Comparison of ENCODE assay signal across 6 cellular contexts in the genomic region with DNA sequence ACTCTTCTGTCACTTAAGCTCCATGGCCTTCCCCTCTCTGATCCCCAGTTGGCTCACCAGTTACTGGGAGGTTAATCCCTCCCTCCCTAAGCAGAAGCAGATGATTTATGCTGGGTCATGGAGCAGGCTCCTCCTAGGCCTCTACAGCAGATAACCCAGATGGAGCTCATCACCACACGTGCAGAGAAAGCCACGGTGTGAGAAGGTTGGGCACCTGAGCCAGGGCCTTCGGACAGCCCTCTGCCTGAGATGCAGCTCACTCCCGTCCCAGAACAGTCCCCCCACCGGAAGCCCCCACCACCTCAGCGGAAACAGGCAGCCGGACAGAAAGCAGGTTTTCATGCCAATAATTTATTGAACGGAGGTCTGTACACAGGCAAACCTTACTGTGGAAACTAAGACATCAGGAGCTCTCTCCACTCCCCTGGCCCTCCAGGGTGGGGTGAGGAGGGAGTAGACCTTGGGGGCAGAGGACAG. TPM values are rescaled to one million over a fixed set of nuclear protein-coding genes. Genes with fewer than 3 reads are reported as not detected.
DNase-seq lines count a peak whose midpoint lies in the region; ATAC-seq and TF ChIP-seq lines count a peak whose summit lies in the region.

No MANE protein-coding gene starts in this region.

- no peak for TF ChIP-seq CTCF in prostate gland (IDR thresholded peaks at IDR 0.05)

- intact Hi-C loops in sciatic nerve (cut with DNase I) (no loop called here), prostate gland (cut with DNase I) (no loop called here)

- no peak for DNase-seq in activated CD4-positive, alpha-beta T cell treated with anti-CD3 and anti-CD28 coated beads, Interleukin-2, amount 10 ng/mL, durations not matched to agents 7 days and 5 days
- DNase-seq in activated CD4-positive, alpha-beta T cell treated with anti-CD3 and anti-CD28 coated beads, Interleukin-2, amount 50 U/mL, for 1 hour: no peak
- DNase-seq in adipocyte (ENCODE audit: low read depth) (no peak), sciatic nerve (ENCODE audit: low spot score) (no peak), prostate gland (ENCODE audit: low spot score) (no peak)

- no peaks in the 10 kb centered on the region for H3K27me3 ChIP-seq in adipocyte (replicated peaks; ENCODE audit: control insufficient read depth, insufficient read depth, low read length)
- no peaks in the 10 kb centered on the region for H3K27me3 ChIP-seq in prostate gland (replicated peaks; ENCODE audit: insufficient read depth)

- H3K4me1 ChIP-seq in adipocyte (ENCODE audit: control insufficient read depth, insufficient read depth, low read length) (peaks cover 6% of the 10 kb centered on the region), prostate gland (replicated peaks) (no peaks in the 10 kb centered on the region)

- 35% methylated on average over 8 of the region's 8 CpGs for WGBS in prostate gland

- H3K36me3 ChIP-seq in adipocyte (ENCODE audit: control insufficient read depth, insufficient read depth, low read length, severe bottlenecking) (peaks cover 84% of the 10 kb centered on the region), prostate gland (peaks cover 16 to 17% of the 10 kb centered on the region in 2 donors)

- H3K27ac Mint-ChIP-seq in activated CD4-positive, alpha-beta T cell treated with anti-CD3 and anti-CD28 coated beads, Interleukin-2, amount 10 ng/mL, durations not matched to agents 7 days and 5 days: peak overlapping the region; percentile 85

- no peak overlapping the region for H3K4me3 ChIP-seq in adipocyte (ENCODE audit: low read length)
- H3K4me3 ChIP-seq in prostate gland: no peak overlapping the region

- CTCF ChIA-PET in activated CD4-positive, alpha-beta T cell treated with anti-CD3 and anti-CD28 coated beads, Interleukin-2, amount 10 ng/mL, durations not matched to agents 7 days and 5 days (lab: Charles Lee): interaction anchor here (4.0 kb wide), 1 partner anchor 14 kb away, joined by 12 read pairs; a partner anchor contains a TSS

- H3K27ac ChIP-seq in prostate gland: no peak overlapping the region

- no peaks in the 10 kb centered on the region for H3K9me3 Mint-ChIP-seq in activated CD4-positive, alpha-beta T cell treated with anti-CD3 and anti-CD28 coated beads, Interleukin-2, amount 10 ng/mL, durations not matched to agents 7 days and 5 days

- TF ChIP-seq POLR2A in prostate gland (IDR thresholded peaks at IDR 0.05): no peak

- H3K27me3 Mint-ChIP-seq in activated CD4-positive, alpha-beta T cell treated with anti-CD3 and anti-CD28 coated beads, Interleukin-2, amount 10 ng/mL, durations not matched to agents 7 days and 5 days: no peaks in the 10 kb centered on the region

- H3K9me3 ChIP-seq in adipocyte (ENCODE audit: control insufficient read depth, low read length): no peaks in the 10 kb centered on the region
- no peaks in the 10 kb centered on the region for H3K9me3 ChIP-seq in prostate gland

- peaks cover 57% of the 10 kb centered on the region for H3K36me3 Mint-ChIP-seq in activated CD4-positive, alpha-beta T cell treated with anti-CD3 and anti-CD28 coated beads, Interleukin-2, amount 10 ng/mL, durations not matched to agents 7 days and 5 days (ENCODE audit: low read depth)

- peaks cover 28% of the 10 kb centered on the region for H3K4me1 Mint-ChIP-seq in activated CD4-positive, alpha-beta T cell treated with anti-CD3 and anti-CD28 coated beads, Interleukin-2, amount 10 ng/mL, durations not matched to agents 7 days and 5 days

- ATAC-seq in sciatic nerve: peak; percentile 54
- ATAC-seq in GM21447 (IDR thresholded peaks at IDR 0.05; ENCODE audit: unreplicated experiment): no peak

- H3K4me3 Mint-ChIP-seq in activated CD4-positive, alpha-beta T cell treated with anti-CD3 and anti-CD28 coated beads, Interleukin-2, amount 10 ng/mL, durations not matched to agents 7 days and 5 days: no peak overlapping the region

- H3K9ac ChIP-seq in adipocyte (ENCODE audit: low read length): peak overlapping the region; percentile 32

- POLR2A ChIA-PET in activated CD4-positive, alpha-beta T cell treated with anti-CD3 and anti-CD28 coated beads, Interleukin-2, amount 10 ng/mL, durations not matched to agents 7 days and 5 days (lab: Charles Lee): no interaction called here

RNA-seq across cellular contexts. Expression of a gene that starts 9.8 kb away (rescaled TPM):
- total RNA-seq in activated CD4-positive, alpha-beta T cell treated with anti-CD3 and anti-CD28 coated beads, Interleukin-2, amount 10 ng/mL, durations not matched to agents 7 days and 5 days: 10 to 100 TPM; 18.0 to 18.5 TPM
- total RNA-seq in sciatic nerve: 12.1 TPM
- 10 to 100 TPM in 1 of 2 donors, 1 to 10 TPM in 1; 8.2 to 14.1 TPM for total RNA-seq in prostate gland

RNA-seq across cellular contexts. Expression of a gene that starts 12.4 kb away (rescaled TPM):
- total RNA-seq in activated CD4-positive, alpha-beta T cell treated with anti-CD3 and anti-CD28 coated beads, Interleukin-2, amount 10 ng/mL, durations not matched to agents 7 days and 5 days: 10 to 100 TPM; 37.2 to 42.4 TPM
- total RNA-seq in sciatic nerve (21.8 TPM), prostate gland (10 to 100 TPM; 70.3 to 98.1 TPM)

RNA-seq across cellular contexts. Expression of a gene that starts 12.5 kb away (rescaled TPM):
- 10 to 100 TPM; 42.7 to 53.4 TPM for total RNA-seq in activated CD4-positive, alpha-beta T cell treated with anti-CD3 and anti-CD28 coated beads, Interleukin-2, amount 10 ng/mL, durations not matched to agents 7 days and 5 days
- total RNA-seq in sciatic nerve (29.2 TPM), prostate gland (10 to 100 TPM; 37.1 to 61.6 TPM)

RNA-seq across cellular contexts. Expression of a gene that starts 25.0 kb away (rescaled TPM):
- total RNA-seq in activated CD4-positive, alpha-beta T cell treated with anti-CD3 and anti-CD28 coated beads, Interleukin-2, amount 10 ng/mL, durations not matched to agents 7 days and 5 days: 10 to 100 TPM; 56.5 to 57.9 TPM
- total RNA-seq in sciatic nerve (90.7 TPM), prostate gland (100 to 1,000 TPM in 1 of 2 donors, 10 to 100 TPM in 1; 33.9 to 121 TPM)

RNA-seq across cellular contexts. Expression of a gene that starts 39.2 kb away (rescaled TPM):
- 10 to 100 TPM; 69.3 to 81.0 TPM for total RNA-seq in activated CD4-positive, alpha-beta T cell treated with anti-CD3 and anti-CD28 coated beads, Interleukin-2, amount 10 ng/mL, durations not matched to agents 7 days and 5 days
- total RNA-seq in sciatic nerve: 92.1 TPM
- total RNA-seq in prostate gland: 100 to 1,000 TPM in 1 of 2 donors, 10 to 100 TPM in 1; 64.6 to 145 TPM
